In genomic region chr17:38825762-38826247, GRCh38 we compare ENCODE assay signal across 8 cellular contexts. TPM values are rescaled to one million over a fixed set of nuclear protein-coding genes. Genes with fewer than 3 reads are reported as not detected.
DNase-seq lines count a peak whose midpoint lies in the region; ATAC-seq and TF ChIP-seq lines count a peak whose summit lies in the region.

No MANE protein-coding gene starts in this region.

- DNase-seq in GM06990 (ENCODE audit: extremely low read depth, insufficient read length) (no peak), T-cell (no peak), fibroblast of lung (ENCODE audit: low read depth in 2 of 2) (no peak), psoas muscle (no peak), nucleus accumbens (lab: John Stamatoyannopoulos, UW) (no peak)
- DNase-seq in activated effector memory CD4-positive, alpha-beta T cell treated with anti-CD3 and anti-CD28 coated beads, Interleukin-2, amount 50 U/mL, for 16 hours, result no peak

- peaks cover 28% of the 10 kb centered on the region for H3K79me2 ChIP-seq in fibroblast of lung (ENCODE audit: control insufficient read depth, insufficient read depth, low read length)

- TF ChIP-seq CTCF in GM06990 (IDR thresholded peaks at IDR 0.05; ENCODE audit: insufficient read depth, low read length, poor library complexity, severe bottlenecking) (no peak), fibroblast of lung (conservative IDR thresholded peaks at IDR 0.05 in 1 of 2, IDR thresholded peaks at IDR 0.05 in 1 of 2; ENCODE audit: low read depth in 1 of 2, low read length in 2 of 2) (no peak), psoas muscle (IDR thresholded peaks at IDR 0.05) (no peak)

- H3K4me3 ChIP-seq in GM06990 (replicated peaks; ENCODE audit: low read depth, low read length) (peak overlapping the region; percentile 78), fibroblast of lung (replicated peaks in 1 of 4; ENCODE audit: control extremely low read depth in 1 of 4, insufficient read depth in 1 of 4, low read depth in 3 of 4, low read length in 4 of 4) (peak overlapping the region; percentile 96 to 99 (median 97)), psoas muscle (peak overlapping the region; percentile 91)

- CTCF ChIA-PET in T-cell (lab: Charles Lee), result interaction anchor here (0.5 to 1.7 kb wide), 3 partner anchors 28 to 640 kb away, joined by 5 to 6 read pairs (median 6); partner anchors contain the start of gene RPL23 (in 1 of the 2)

- peak overlapping the region; percentile 96 for H3K9ac ChIP-seq in fibroblast of lung (ENCODE audit: insufficient read depth, low read length)

- H3K4me1 Mint-ChIP-seq in T-cell, result peaks cover 29% of the 10 kb centered on the region in 3 donors

- POLR2A ChIA-PET in T-cell (lab: Charles Lee), result interaction anchor here (0.5 to 2.9 kb wide), 7 partner anchors 12 to 231 kb away, joined by 3 to 20 read pairs (median 3); partner anchors contain the start of gene RPL23 (in 1 of the 2)

- peak overlapping the region; percentile 98 to 99 for H3K27ac Mint-ChIP-seq in T-cell

- H3K9me3 ChIP-seq in fibroblast of lung (ENCODE audit: control insufficient read depth, insufficient read depth, low read depth, low read length) (no peaks in the 10 kb centered on the region), psoas muscle (no peaks in the 10 kb centered on the region)

- no peaks in the 10 kb centered on the region for H3K27me3 Mint-ChIP-seq in T-cell

- no peaks in the 10 kb centered on the region for H4K20me1 ChIP-seq in fibroblast of lung (ENCODE audit: control insufficient read depth, extremely low read depth, insufficient read depth, low read length)

- H3K27me3 ChIP-seq in GM06990 (replicated peaks; ENCODE audit: control insufficient read depth, insufficient read depth, low read length) (no peaks in the 10 kb centered on the region), fibroblast of lung (ENCODE audit: control insufficient read depth, insufficient read depth, low read length) (no peaks in the 10 kb centered on the region), psoas muscle (ENCODE audit: insufficient read depth in 3 of 3, low read length in 2 of 3) (no peaks in the 10 kb centered on the region)

- intact Hi-C loops in psoas muscle (cut with DNase I), result loop anchor here in 1 of 2 donors (10.0 kb wide), 1 partner anchor 71 kb away; the partner anchor contains the start of gene PSMB3

- peak overlapping the region; percentile 79 for H2AFZ ChIP-seq in fibroblast of lung (ENCODE audit: low read length)

- no peaks in the 10 kb centered on the region for H3K4me1 ChIP-seq in fibroblast of lung (ENCODE audit: control insufficient read depth, extremely low read depth, insufficient read depth, low read length)
- H3K4me1 ChIP-seq in psoas muscle, result peaks cover 9% of the 10 kb centered on the region

- H3K36me3 ChIP-seq in GM06990 (ENCODE audit: control insufficient read depth, insufficient read depth, low read length), result no peaks in the 10 kb centered on the region; the same call in none of the 2 replicates
- H3K36me3 ChIP-seq in fibroblast of lung (ENCODE audit: control insufficient read depth, insufficient read depth, low read length), result peaks cover 3% of the 10 kb centered on the region
- peaks cover 0 to 16% of the 10 kb centered on the region in 2 donors for H3K36me3 ChIP-seq in psoas muscle (ENCODE audit: insufficient read depth in 1 of 2, low read depth in 1 of 2)

- H3K36me3 Mint-ChIP-seq in T-cell, result peaks cover 10% of the 10 kb centered on the region

- H3K4me3 Mint-ChIP-seq in T-cell, result peak overlapping the region; percentile 92 to 97 (median 97)

- peak overlapping the region; percentile 81 for H3K4me2 ChIP-seq in fibroblast of lung (ENCODE audit: extremely low read depth, insufficient read depth, low read length)

- H3K27ac ChIP-seq in fibroblast of lung (ENCODE audit: insufficient read depth, low read length) (peak overlapping the region; percentile 99), psoas muscle (peak overlapping the region; percentile 98)

- 77 to 82% (median 79%) methylated on average over 17 of the region's 17 CpGs for WGBS in psoas muscle, 3 donors

- no peak for ATAC-seq in T-cell (replicated peaks in 1 of 4)
- ATAC-seq in psoas muscle, result no peak
- no peak for ATAC-seq in HG02973 (IDR thresholded peaks at IDR 0.05; ENCODE audit: unreplicated experiment)
- no peak for ATAC-seq in GM21447 (IDR thresholded peaks at IDR 0.05; ENCODE audit: unreplicated experiment)

- no peaks in the 10 kb centered on the region for H3K9me3 Mint-ChIP-seq in T-cell

RNA-seq across cellular contexts. Expression of gene CWC25, which starts 0.7 kb away (rescaled TPM):
- total RNA-seq in T-cell (10 to 100 TPM; 31.5 to 45.8 (median 44.3) TPM), fibroblast of lung (9.8 and 10.9 TPM in 2 replicates), psoas muscle (10 to 100 TPM in 3 of 4 donors, 1 to 10 TPM in 1; 9.7 to 21.3 (median 15.3) TPM)
- polyA plus RNA-seq in fibroblast of lung (14.4 and 15.6 TPM in 2 replicates), psoas muscle (10 to 100 TPM; 13.5 to 22.0 (median 15.0) TPM)
- 12.4 and 14.6 TPM in 2 replicates for polyA plus RNA-seq in fibroblast of lung (2012)
- 3.6 and 5.9 TPM in 2 replicates for polyA minus RNA-seq in fibroblast of lung (ENCODE audit: low replicate concordance)

RNA-seq across cellular contexts. Expression of gene PIP4K2B, which starts 26.4 kb away (rescaled TPM):
- 10 to 100 TPM; 36.4 to 60.3 (median 52.6) TPM for total RNA-seq in T-cell
- total RNA-seq in fibroblast of lung, result 38.5 and 43.8 TPM in 2 replicates
- polyA plus RNA-seq in fibroblast of lung, result 30.6 and 33.5 TPM in 2 replicates
- polyA plus RNA-seq in fibroblast of lung (2012), result 34.7 and 34.9 TPM in 2 replicates
- polyA minus RNA-seq in fibroblast of lung (ENCODE audit: low replicate concordance), result 54.0 and 77.6 TPM in 2 replicates
- 10 to 100 TPM; 61.2 to 66.7 (median 63.8) TPM for total RNA-seq in psoas muscle
- polyA plus RNA-seq in psoas muscle, result 10 to 100 TPM; 19.3 to 72.6 (median 26.5) TPM

RNA-seq across cellular contexts. Expression of gene RPL23, which starts 27.7 kb away (rescaled TPM):
- total RNA-seq in T-cell (1,000 to 10,000 TPM; 1,638 to 2,124 (median 1,743) TPM), fibroblast of lung (1,552 and 2,520 TPM in 2 replicates), psoas muscle (1,000 to 10,000 TPM in 1 of 4 donors, 100 to 1,000 TPM in 3; 816 to 1,006 (median 921) TPM)
- polyA plus RNA-seq in fibroblast of lung (2,492 and 2,693 TPM in 2 replicates), psoas muscle (1,000 to 10,000 TPM; 1,675 to 2,332 (median 1,765) TPM)
- polyA plus RNA-seq in fibroblast of lung (2012), result 1,846 and 2,298 TPM in 2 replicates
- 52.1 and 69.4 TPM in 2 replicates for polyA minus RNA-seq in fibroblast of lung (ENCODE audit: low replicate concordance)

RNA-seq across cellular contexts. Expression of gene LASP1, which starts 44.1 kb away (rescaled TPM):
- total RNA-seq in T-cell, result 100 to 1,000 TPM in 4 of 5 donors, 10 to 100 TPM in 1; 97.2 to 157 (median 122) TPM
- total RNA-seq in fibroblast of lung, result 58.8 and 79.8 TPM in 2 replicates
- 159 and 208 TPM in 2 replicates for polyA plus RNA-seq in fibroblast of lung
- polyA plus RNA-seq in fibroblast of lung (2012), result 269 and 385 TPM in 2 replicates
- 446 and 572 TPM in 2 replicates for polyA minus RNA-seq in fibroblast of lung (ENCODE audit: low replicate concordance)
- 10 to 100 TPM; 14.6 to 20.1 (median 17.2) TPM for total RNA-seq in psoas muscle
- 10 to 100 TPM in 2 of 3 donors, 1 to 10 TPM in 1; 8.6 to 14.0 (median 10.9) TPM for polyA plus RNA-seq in psoas muscle
